8 cellular contexts compared by ENCODE assay signal in genomic region chr10:72276013-72276387, GRCh38.
DNase-seq lines count a peak whose midpoint lies in the region; ATAC-seq and TF ChIP-seq lines count a peak whose summit lies in the region.

No MANE protein-coding gene starts in this region.

- H3K9ac ChIP-seq in parathyroid adenoma = no peak overlapping the region

- H3K27ac ChIP-seq in VCaP (peak overlapping the region; percentile 98), parathyroid adenoma (peak overlapping the region; percentile 99)

- H3K9me3 ChIP-seq in parathyroid adenoma (ENCODE audit: control insufficient read depth, low read length) = no peaks in the 10 kb centered on the region
- no peaks in the 10 kb centered on the region for H3K9me3 ChIP-seq in HAP-1

- peaks cover 8% of the 10 kb centered on the region for H3K79me2 ChIP-seq in parathyroid adenoma

- no peak for ATAC-seq in GM19023 (IDR thresholded peaks at IDR 0.05; ENCODE audit: unreplicated experiment)

- H3K36me3 ChIP-seq in parathyroid adenoma (ENCODE audit: control insufficient read depth, insufficient read depth, low read length) = no peaks in the 10 kb centered on the region
- H3K36me3 ChIP-seq in HAP-1 (replicated peaks) = peaks cover 19% of the 10 kb centered on the region

- in situ Hi-C loops in HAP-1 (cut with MboI; ENCODE audit: low sequenced_read_pairs) = no loop called here

- H3K27me3 ChIP-seq in parathyroid adenoma (ENCODE audit: control insufficient read depth, insufficient read depth, low read length) (no peaks in the 10 kb centered on the region), HAP-1 (ENCODE audit: low read depth) (no peaks in the 10 kb centered on the region)

- H3K4me3 ChIP-seq in epithelial cell of esophagus (ENCODE audit: low read length) (peak overlapping the region; percentile 96), parathyroid adenoma (ENCODE audit: low read depth, low read length) (peak overlapping the region; percentile 79), HAP-1 (no peak overlapping the region)

- peak; percentile 59 for DNase-seq in activated T-cell treated with anti-CD3 and anti-CD28 coated beads, Interleukin-2, amount 50 U/mL, for 1 hour
- DNase-seq in activated T-cell treated with anti-CD3 and anti-CD28 coated beads for 4 hours (no peak), epithelial cell of esophagus (ENCODE audit: low read depth) (peak; percentile 81), NCI-H128 (lab: John Stamatoyannopoulos, UW; ENCODE audit: unreplicated experiment) (no peak), HAP-1 (ENCODE audit: low spot score in 2 of 2) (no peak)

- TF ChIP-seq CTCF in VCaP (conservative IDR thresholded peaks at IDR 0.05) (no peak), epithelial cell of esophagus (IDR thresholded peaks at IDR 0.05; ENCODE audit: insufficient read depth, low read depth, low read length, missing control alignments) (no peak), parathyroid adenoma (IDR thresholded peaks at IDR 0.05) (no peak)

- peak overlapping the region; percentile 85 for H3K4me2 ChIP-seq in parathyroid adenoma (ENCODE audit: low read length)

- H3K4me1 ChIP-seq in parathyroid adenoma (peaks cover 21% of the 10 kb centered on the region), HAP-1 (peaks cover 25% of the 10 kb centered on the region)

- no peak overlapping the region for H2AFZ ChIP-seq in parathyroid adenoma

Comparison
In these comparisons a context has a peak if more than half of its experiments do, and no peak if none do; other contexts are left out.
1. DNase-seq: peak in activated T-cell treated with anti-CD3 and anti-CD28 coated beads, Interleukin-2, amount 50 U/mL, for 1 hour (single experiment) and epithelial cell of esophagus (single experiment); none in activated T-cell treated with anti-CD3 and anti-CD28 coated beads for 4 hours (single experiment), NCI-H128 (single experiment) and HAP-1 (0 of 2).